8 cellular contexts compared by ENCODE assay signal in the genomic region with DNA sequence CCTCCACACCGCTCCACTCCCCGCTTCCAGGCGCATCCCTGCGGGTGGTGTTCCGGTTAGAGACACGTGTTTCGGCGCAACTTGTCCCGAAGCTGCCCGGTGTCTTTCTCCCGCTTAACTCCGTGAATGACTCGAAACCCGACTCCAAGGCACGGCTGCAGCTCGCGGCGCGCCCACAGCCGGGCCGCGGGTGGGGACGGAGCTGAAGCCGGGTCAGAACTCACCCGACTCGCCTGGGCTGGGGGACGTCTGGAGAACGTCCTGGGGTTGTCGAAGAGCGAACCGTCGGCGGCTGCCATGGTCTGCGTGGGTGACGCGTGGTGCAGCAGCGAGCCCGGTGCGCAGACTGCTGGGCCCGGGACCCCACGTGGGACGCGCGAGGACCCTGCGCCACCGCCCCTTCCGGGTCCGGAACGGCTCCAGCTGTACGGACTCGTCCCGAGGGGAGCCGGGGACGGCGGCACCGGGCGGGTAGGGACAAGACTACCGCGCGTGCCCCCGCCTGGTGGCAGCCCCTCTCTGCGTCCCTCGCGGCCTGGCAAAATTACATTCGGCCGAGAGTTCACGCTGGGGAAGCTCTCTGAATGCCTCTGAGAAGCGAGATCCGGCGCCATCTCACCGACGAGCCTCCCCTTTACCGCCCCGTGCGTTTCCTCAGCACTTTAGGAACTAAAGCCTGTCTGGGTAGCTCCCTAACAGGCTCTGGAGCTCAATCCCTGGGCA. TPM values are rescaled to one million over a fixed set of nuclear protein-coding genes. Genes with fewer than 3 reads are reported as not detected.
DNase-seq lines count a peak whose midpoint lies in the region; ATAC-seq and TF ChIP-seq lines count a peak whose summit lies in the region.

A gene (minus strand): TSS at position 348 of the 723 bp plus-strand sequence. CDS start 49 bp downstream, at position 299.

- H3K36me3 ChIP-seq in RWPE2 (ENCODE audit: low read depth) = peaks cover 22% of the 10 kb centered on the region

- H3K9me3 Mint-ChIP-seq in IgD-negative memory B cell (no peaks in the 10 kb centered on the region), nephron progenitor cell (peaks cover 13% of the 10 kb centered on the region)

- TF ChIP-seq CTCF in RWPE2 (IDR thresholded peaks at IDR 0.05; ENCODE audit: poor library complexity, severe bottlenecking) (no peak), fibroblast of the aortic adventitia (IDR thresholded peaks at IDR 0.05; ENCODE audit: insufficient read depth, low read length) (no peak), nephron progenitor cell (IDR thresholded peaks at IDR 0.05) (no peak)

- H3K4me3 ChIP-seq in RWPE2 (ENCODE audit: severe bottlenecking) (peak within 1 kb of the TSS; percentile 79), fibroblast of the aortic adventitia (ENCODE audit: low read depth, low read length) (peak within 1 kb of the TSS; percentile 95)

- DNase-seq in DMS153 (lab: John Stamatoyannopoulos, UW) (peak; percentile 60), RWPE2 (ENCODE audit: low spot score) (peak; percentile 77), fibroblast of the aortic adventitia (ENCODE audit: low read depth) (peak; percentile 76), nephron progenitor cell (peak; percentile 76)
- peak; percentile 82 for DNase-seq in activated effector memory CD4-positive, alpha-beta T cell treated with Interleukin-2 at 50 U/mL for 16 hours
- DNase-seq in stimulated activated naive CD8-positive, alpha-beta T cell treated with anti-CD3 and anti-CD28 coated beads, Interleukin-15, Interleukin-2, amounts not matched to agents 100 U/mL and 50 U/mL, for 24 hours = peak; percentile 88

- no peaks in the 10 kb centered on the region for H3K9me3 ChIP-seq in RWPE2 (ENCODE audit: severe bottlenecking)

- peak within 1 kb of the TSS; percentile 97 to 98 (median 98) for H3K27ac Mint-ChIP-seq in IgD-negative memory B cell
- peak within 1 kb of the TSS; percentile 98 for H3K27ac Mint-ChIP-seq in nephron progenitor cell

- H3K4me1 ChIP-seq in RWPE2 (ENCODE audit: insufficient read depth, poor library complexity, severe bottlenecking) = peaks cover 17% of the 10 kb centered on the region

- peak within 1 kb of the TSS; percentile 89 to 97 (median 94) for H3K4me3 Mint-ChIP-seq in IgD-negative memory B cell
- H3K4me3 Mint-ChIP-seq in nephron progenitor cell = peak within 1 kb of the TSS; percentile 94

- H3K36me3 Mint-ChIP-seq in IgD-negative memory B cell (no peaks in the 10 kb centered on the region), nephron progenitor cell (ENCODE audit: low read depth) (peaks cover 44% of the 10 kb centered on the region)

- H3K4me1 Mint-ChIP-seq in IgD-negative memory B cell (peaks cover 31 to 46% (median 33%) of the 10 kb centered on the region in 3 donors), nephron progenitor cell (peaks cover 39% of the 10 kb centered on the region)

- peak; percentile 60 for ATAC-seq in GM21528 (IDR thresholded peaks at IDR 0.05; ENCODE audit: low FRiP score, unreplicated experiment)
- ATAC-seq in RWPE2 (ENCODE audit: low read depth) = peak; percentile 78
- ATAC-seq in stimulated activated naive CD8-positive, alpha-beta T cell treated with anti-CD3 and anti-CD28 coated beads, Interleukin-15, Interleukin-2, amounts not matched to agents 100 U/mL and 50 U/mL, for 24 hours = peak; percentile 94

- H3K27ac ChIP-seq in RWPE2 (ENCODE audit: poor library complexity, severe bottlenecking) = peak within 1 kb of the TSS; percentile 90

- no peaks in the 10 kb centered on the region for H3K27me3 ChIP-seq in RWPE2 (ENCODE audit: insufficient read depth, poor library complexity, severe bottlenecking)

- H3K27me3 Mint-ChIP-seq in IgD-negative memory B cell = no peaks in the 10 kb centered on the region
- no peaks in the 10 kb centered on the region for H3K27me3 Mint-ChIP-seq in nephron progenitor cell (ENCODE audit: low read depth, poor library complexity)

RNA-seq across cellular contexts. Expression of the gene that starts here (rescaled TPM):
- 7.6 TPM for polyA plus RNA-seq in IgD-negative memory B cell
- total RNA-seq in fibroblast of the aortic adventitia (ENCODE audit: low replicate concordance) = 4.5 and 13.5 TPM in 2 replicates

Comparison
In these comparisons a context has a peak if more than half of its experiments do, and no peak if none do; other contexts are left out.
1. Peak in every context shown above with its lines: DNase-seq, ATAC-seq, H3K4me3 ChIP-seq and H3K27ac ChIP-seq.